In genomic region chr7:144001543-144001942, GRCh38 we compare ENCODE assay signal across 27 cellular contexts. TPM values are rescaled to one million over a fixed set of nuclear protein-coding genes. Genes with fewer than 3 reads are reported as not detected.
"Had no signal": no experiment of that assay in that cellular context is flagged by ENCODE, and none has a peak within 500 bp of the region (broad histone marks: within the 10 kb centered on the region; RNA-seq: fewer than 3 reads in every experiment).

No MANE protein-coding gene starts in this region.

- H3K36me3 ChIP-seq: breast epithelium, esophagus squamous epithelium, heart right ventricle, left lung, ovary, prostate gland, right atrium auricular region, stomach, WERI-Rb-1 had no signal

- DNase-seq: activated CD4-positive, alpha-beta T cell treated with anti-CD3 and anti-CD28 coated beads for 1 hour; activated CD4-positive, alpha-beta T cell treated with anti-CD3 and anti-CD28 coated beads, Interleukin-2, amount 50 U/mL, for 4 hours; activated CD8-positive, alpha-beta memory T cell treated with anti-CD3 and anti-CD28 coated beads for 24 hours; activated CD8-positive, alpha-beta memory T cell treated with anti-CD3 and anti-CD28 coated beads, Interleukin-2, amount 50 U/mL, for 4 hours; activated naive CD4-positive, alpha-beta T cell; activated T-cell treated with anti-CD3 and anti-CD28 coated beads, Interleukin-2, amount 50 U/mL, for 24 hours; endodermal cell; esophagus squamous epithelium; heart right ventricle; left lung; naive thymus-derived CD8-positive, alpha-beta T cell; ovary; stimulated activated CD4-positive, alpha-beta T cell treated with anti-CD3 and anti-CD28 coated beads, Interleukin-2, amount 100 ng/mL, for 24 hours; stomach; T-helper 1 cell; testis; WERI-Rb-1 had no signal

- ATAC-seq: activated T-helper 17 cell treated with anti-CD3 and anti-CD28 coated beads, Interleukin-2, amount 50 U/mL, for 72 hours; heart right ventricle; left lung; naive thymus-derived CD8-positive, alpha-beta T cell; stimulated activated effector memory CD8-positive, alpha-beta T cell treated with anti-CD3 and anti-CD28 coated beads, Interleukin-12 subunit alpha, Interleukin-12 subunit beta, amount 100 ng/mL, for 72 hours had no signal

- H3K4me3 ChIP-seq: breast epithelium, coronary artery, esophagus squamous epithelium, heart right ventricle, left lung, lung, ovary, prostate gland, right atrium auricular region, skin epidermis, stomach, testis had no signal

- H3K27ac ChIP-seq: breast epithelium, coronary artery, esophagus squamous epithelium, heart right ventricle, left lung, ovary, prostate gland, right atrium auricular region, skin epidermis, stomach, testis, WERI-Rb-1 had no signal

- H3K27me3 ChIP-seq: breast epithelium, esophagus squamous epithelium, heart right ventricle, left lung, ovary, right atrium auricular region, stomach, testis had no signal

- H3K4me1 ChIP-seq: breast epithelium, esophagus squamous epithelium, heart right ventricle, left lung, prostate gland, right atrium auricular region, stomach, testis had no signal

- H3K9me3 ChIP-seq: breast epithelium, esophagus squamous epithelium, heart right ventricle, left lung, ovary, prostate gland, right atrium auricular region, stomach, testis had no signal

RNA-seq across cellular contexts. Expression of gene OR6B1, which starts 1.4 kb away (rescaled TPM):
- total RNA-seq: activated T-helper 17 cell treated with anti-CD3 and anti-CD28 coated beads, Interleukin-2, amount 50 U/mL, for 72 hours; breast epithelium; endodermal cell; esophagus squamous epithelium; fibroblast of villous mesenchyme; heart right ventricle; kidney epithelial cell; left lung; lung; naive thymus-derived CD8-positive, alpha-beta T cell; ovary; prostate gland; right atrium auricular region; stomach had no signal
- polyA plus RNA-seq: heart right ventricle; lung; naive thymus-derived CD8-positive, alpha-beta T cell; ovary; stomach had no signal

RNA-seq across cellular contexts. Expression of gene OR2F1, which starts 46.9 kb away (rescaled TPM):
- total RNA-seq: activated T-helper 17 cell treated with anti-CD3 and anti-CD28 coated beads, Interleukin-2, amount 50 U/mL, for 72 hours; endodermal cell; esophagus squamous epithelium; fibroblast of villous mesenchyme; heart right ventricle; left lung; lung; naive thymus-derived CD8-positive, alpha-beta T cell; ovary; prostate gland; right atrium auricular region had no signal
- polyA plus RNA-seq: heart right ventricle; lung; naive thymus-derived CD8-positive, alpha-beta T cell; ovary; stomach had no signal

RNA-seq across cellular contexts. Expression of gene OR2A5, which starts 47.2 kb away (rescaled TPM):
- total RNA-seq: activated T-helper 17 cell treated with anti-CD3 and anti-CD28 coated beads, Interleukin-2, amount 50 U/mL, for 72 hours; breast epithelium; endodermal cell; esophagus squamous epithelium; fibroblast of villous mesenchyme; heart right ventricle; kidney epithelial cell; left lung; lung; naive thymus-derived CD8-positive, alpha-beta T cell; ovary; prostate gland; right atrium auricular region; stomach had no signal
- polyA plus RNA-seq: heart right ventricle, lung, ovary, stomach had no signal
